ENCODE assay signal across 31 cellular contexts in genomic region chr15:27845535-27846369, GRCh38.
"Had no signal": no experiment of that assay in that cellular context is flagged by ENCODE, and none has a peak within 500 bp of the region (broad histone marks: within the 10 kb centered on the region; RNA-seq: fewer than 3 reads in every experiment).

No MANE protein-coding gene starts in this region.

- H3K27me3 ChIP-seq: ascending aorta, foreskin keratinocyte, heart left ventricle, left lung, neutrophil, sigmoid colon, thyroid gland, upper lobe of right lung had no signal

- H3K4me1 Mint-ChIP-seq: activated naive CD8-positive, alpha-beta T cell treated with anti-CD3 and anti-CD28 coated beads, Interleukin-2, amount 10 ng/mL, durations not matched to agents 7 days and 5 days; endodermal cell; immature natural killer cell; natural killer cell; stimulated activated memory B cell treated with anti-CD40 and anti-IgM and Interleukin-4, amounts not matched to agents 10 μg/mL and 1 μg/mL and 100 μg/mL, for 72 hours; stimulated activated naive CD8-positive, alpha-beta T cell treated with anti-CD3 and anti-CD28 coated beads, Interleukin-15, amount 100 ng/mL, for 72 hours had no signal

- H3K9me3 ChIP-seq: ascending aorta, lower lobe of right lung, neutrophil, thyroid gland, upper lobe of right lung had no signal

- DNase-seq: activated CD4-positive, alpha-beta T cell treated with anti-CD3 and anti-CD28 coated beads for 4 hours; activated CD4-positive, alpha-beta T cell treated with anti-CD3 and anti-CD28 coated beads, Interleukin-2, amount 50 U/mL, for 4 hours; activated CD4-positive, CD25-positive, alpha-beta regulatory T cell; activated naive CD4-positive, alpha-beta T cell treated with anti-CD3 and anti-CD28 coated beads for 36 hours; activated naive CD8-positive, alpha-beta T cell treated with anti-CD3 and anti-CD28 coated beads, Interleukin-2, amount 10 ng/mL, durations not matched to agents 7 days and 5 days; activated T-cell treated with anti-CD3 and anti-CD28 coated beads for 4 hours; activated T-cell treated with anti-CD3 and anti-CD28 coated beads, Interleukin-2, amount 50 U/mL, for 72 hours; endodermal cell; foreskin keratinocyte; heart left ventricle; hypothalamus; immature natural killer cell; kidney glomerular epithelial cell; lower lobe of right lung; mesenchymal stem cell; natural killer cell; sigmoid colon; small intestine; stimulated activated CD4-positive, alpha-beta T cell treated with anti-CD3 and anti-CD28 coated beads, Interleukin-1b, Interleukin-23, amount 100 ng/mL, for 48 hours; stimulated activated CD4-positive, alpha-beta T cell treated with anti-CD3 and anti-CD28 coated beads, Interleukin-4, amount 100 ng/mL, for 4 hours; stimulated activated CD8-positive, alpha-beta memory T cell treated with anti-CD3 and anti-CD28 coated beads, Interleukin-4, amount 100 ng/mL, for 48 hours; stimulated activated naive CD8-positive, alpha-beta T cell treated with anti-CD3 and anti-CD28 coated beads, Interleukin-15, amount 100 ng/mL, for 72 hours; substantia nigra; thyroid gland; upper lobe of right lung had no signal

- H3K27me3 Mint-ChIP-seq: activated naive CD8-positive, alpha-beta T cell treated with anti-CD3 and anti-CD28 coated beads, Interleukin-2, amount 10 ng/mL, durations not matched to agents 7 days and 5 days; stimulated activated memory B cell treated with anti-CD40 and anti-IgM and Interleukin-4, amounts not matched to agents 10 μg/mL and 1 μg/mL and 100 μg/mL, for 72 hours had no signal

- H3K4me3 Mint-ChIP-seq: activated naive CD4-positive, alpha-beta T cell treated with anti-CD3 and anti-CD28 coated beads for 36 hours; activated naive CD8-positive, alpha-beta T cell treated with anti-CD3 and anti-CD28 coated beads, Interleukin-2, amount 10 ng/mL, durations not matched to agents 7 days and 5 days; activated T-cell treated with anti-CD3 and anti-CD28 coated beads, Interleukin-2, amount 50 U/mL, for 72 hours; brain; endodermal cell; immature natural killer cell; natural killer cell; stimulated activated memory B cell treated with anti-CD40 and anti-IgM and Interleukin-4, amounts not matched to agents 10 μg/mL and 1 μg/mL and 100 μg/mL, for 72 hours; stimulated activated naive CD8-positive, alpha-beta T cell treated with anti-CD3 and anti-CD28 coated beads, Interleukin-15, amount 100 ng/mL, for 72 hours had no signal

- H3K36me3 Mint-ChIP-seq: activated naive CD8-positive, alpha-beta T cell treated with anti-CD3 and anti-CD28 coated beads, Interleukin-2, amount 10 ng/mL, durations not matched to agents 7 days and 5 days; brain; natural killer cell; stimulated activated memory B cell treated with anti-CD40 and anti-IgM and Interleukin-4, amounts not matched to agents 10 μg/mL and 1 μg/mL and 100 μg/mL, for 72 hours had no signal

- H3K36me3 ChIP-seq: ascending aorta, heart left ventricle, left lung, lower lobe of right lung, neutrophil, sigmoid colon, thyroid gland, upper lobe of right lung had no signal

- H3K4me1 ChIP-seq: ascending aorta, heart left ventricle, left lung, lower lobe of right lung, sigmoid colon, thyroid gland, upper lobe of right lung had no signal

- H3K4me3 ChIP-seq: ascending aorta, heart left ventricle, left lung, lower lobe of right lung, sigmoid colon, thyroid gland, upper lobe of right lung had no signal

- FAIRE-seq: small intestine had no signal

- H3K9me3 Mint-ChIP-seq: activated naive CD4-positive, alpha-beta T cell treated with anti-CD3 and anti-CD28 coated beads for 36 hours; endodermal cell; stimulated activated memory B cell treated with anti-CD40 and anti-IgM and Interleukin-4, amounts not matched to agents 10 μg/mL and 1 μg/mL and 100 μg/mL, for 72 hours had no signal

- H3K27ac Mint-ChIP-seq: activated naive CD4-positive, alpha-beta T cell treated with anti-CD3 and anti-CD28 coated beads for 36 hours; activated T-cell treated with anti-CD3 and anti-CD28 coated beads, Interleukin-2, amount 50 U/mL, for 72 hours; brain; endodermal cell; immature natural killer cell; natural killer cell; progenitor cell of endocrine pancreas; stimulated activated memory B cell treated with anti-CD40 and anti-IgM and Interleukin-4, amounts not matched to agents 10 μg/mL and 1 μg/mL and 100 μg/mL, for 72 hours had no signal

- H3K27ac ChIP-seq: ascending aorta, foreskin keratinocyte, heart left ventricle, left lung, lower lobe of right lung, neutrophil, sigmoid colon, thyroid gland, upper lobe of right lung had no signal
